In the genomic region with DNA sequence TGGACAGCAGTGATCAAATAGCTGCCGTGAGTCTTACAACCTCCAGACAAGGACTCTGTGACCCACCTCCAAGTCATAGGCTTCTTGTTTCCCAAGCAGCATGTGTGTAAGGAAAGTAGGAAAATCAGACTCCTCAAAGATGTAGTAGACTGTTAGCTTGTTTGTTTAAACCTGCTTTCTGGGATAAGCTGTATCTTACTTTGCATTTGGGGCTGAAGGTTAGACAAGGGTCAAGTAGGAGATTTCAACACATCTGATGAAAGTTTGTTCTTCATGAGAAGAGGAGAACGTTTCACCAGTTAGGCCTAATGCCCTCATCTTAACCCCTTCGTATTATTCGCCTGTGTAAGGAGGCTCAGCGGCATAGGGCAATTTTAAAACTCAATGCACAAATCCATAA, we compare ENCODE assay signal across 34 cellular contexts.
"Had no signal": no experiment of that assay in that cellular context is flagged by ENCODE, and none has a peak within 500 bp of the region (broad histone marks: within the 10 kb centered on the region; RNA-seq: fewer than 3 reads in every experiment).

No MANE protein-coding gene starts in this region.

- H3K27ac Mint-ChIP-seq: activated CD4-positive, alpha-beta T cell treated with anti-CD3 and anti-CD28 coated beads for 36 hours; activated CD4-positive, alpha-beta T cell treated with anti-CD3 and anti-CD28 coated beads, Interleukin-2, amount 10 ng/mL, durations not matched to agents 7 days and 5 days; activated CD8-positive, alpha-beta T cell treated with anti-CD3 and anti-CD28 coated beads, Interleukin-2, amount 10 ng/mL, durations not matched to agents 7 days and 5 days; activated T-cell treated with anti-CD3 and anti-CD28 coated beads, Interleukin-2, amount 50 U/mL, for 24 hours; activated T-helper 2 cell treated with anti-CD3 and anti-CD28 coated beads, Interferon-gamma antibody, Interleukin-2, Interleukin-4, amounts not matched to agents 10 μg/mL and 5 μg/mL and 100 μg/mL, durations not matched to agents 14 hours and 24 hours and 36 hours; IgD-negative memory B cell; T-helper 1 cell treated with Interleukin-12 subunit alpha and Interleukin-12 subunit beta and Interleukin-4 antibody, amounts not matched to agents 30 μg/mL and 1 μg/mL, for 36 hours; T-helper 2 cell treated with Interferon-gamma antibody and Interleukin-4, amounts not matched to agents 5 μg/mL and 100 μg/mL, for 36 hours; WTC11 had no signal

- H3K9ac ChIP-seq: SK-N-SH had no signal

- H3K27ac ChIP-seq: brain microvascular endothelial cell, Peyer's patch, SJSA1 had no signal

- H3K36me3 Mint-ChIP-seq: IgD-negative memory B cell had no signal

- H3K4me1 Mint-ChIP-seq: activated CD4-positive, alpha-beta T cell treated with anti-CD3 and anti-CD28 coated beads for 36 hours; activated CD4-positive, alpha-beta T cell treated with anti-CD3 and anti-CD28 coated beads, Interleukin-2, amount 10 ng/mL, durations not matched to agents 7 days and 5 days; WTC11 had no signal

- H3K4me3 ChIP-seq: Peyer's patch, SJSA1 had no signal

- H3K9me3 ChIP-seq: Peyer's patch, SJSA1, SK-N-SH had no signal

- DNase-seq: activated CD4-positive, alpha-beta T cell treated with anti-CD3 and anti-CD28 coated beads for 36 hours; activated CD4-positive, alpha-beta T cell treated with anti-CD3 and anti-CD28 coated beads, Interleukin-2, amount 10 ng/mL, durations not matched to agents 7 days and 5 days; activated CD4-positive, alpha-beta T cell treated with anti-CD3 and anti-CD28 coated beads, Interleukin-2, amount 50 U/mL, for 48 hours; activated CD8-positive, alpha-beta T cell treated with anti-CD3 and anti-CD28 coated beads, Interleukin-2, amount 10 ng/mL, durations not matched to agents 7 days and 5 days; activated gamma-delta T cell; activated naive CD4-positive, alpha-beta T cell treated with Interleukin-2 at 50 U/mL for 16 hours; activated T-cell treated with anti-CD3 and anti-CD28 coated beads, Interleukin-2, amount 50 U/mL, for 24 hours; amniotic stem cell; aorta; brain microvascular endothelial cell; KG1; MM.1S; NCI-H1092 treated with DMSO at 0.1 percent for 48 hours; NCI-H1417 treated with DMSO at 0.1 percent for 48 hours; NCI-H187 treated with DMSO at 0.1 percent for 48 hours; NCI-H2081; NCI-H2171 treated with DMSO at 0.1 percent for 48 hours; NCI-H2227 treated with DMSO at 0.1 percent for 48 hours; NCI-H446; NCI-H510A treated with DMSO at 0.1 percent for 48 hours; NCI-H69; NCI-H82; Peyer's patch; RPMI8226; SHP77 treated with DMSO at 0.1 percent for 48 hours; SK-N-SH had no signal

- H3K4me3 Mint-ChIP-seq: activated CD4-positive, alpha-beta T cell treated with anti-CD3 and anti-CD28 coated beads for 36 hours; activated CD4-positive, alpha-beta T cell treated with anti-CD3 and anti-CD28 coated beads, Interleukin-2, amount 10 ng/mL, durations not matched to agents 7 days and 5 days; activated CD8-positive, alpha-beta T cell treated with anti-CD3 and anti-CD28 coated beads, Interleukin-2, amount 10 ng/mL, durations not matched to agents 7 days and 5 days; activated T-cell treated with anti-CD3 and anti-CD28 coated beads, Interleukin-2, amount 50 U/mL, for 24 hours; IgD-negative memory B cell; T-helper 1 cell treated with Interleukin-12 subunit alpha and Interleukin-12 subunit beta and Interleukin-4 antibody, amounts not matched to agents 30 μg/mL and 1 μg/mL, for 36 hours; T-helper 2 cell treated with Interferon-gamma antibody and Interleukin-4, amounts not matched to agents 5 μg/mL and 100 μg/mL, for 36 hours; WTC11 had no signal

- H3K27me3 Mint-ChIP-seq: IgD-negative memory B cell had no signal

- ATAC-seq: activated CD4-positive, alpha-beta T cell treated with anti-CD3 and anti-CD28 coated beads for 36 hours; activated CD4-positive, CD25-positive, alpha-beta regulatory T cell treated with anti-CD3 and anti-CD28 coated beads, Interleukin-2, amount 50 U/mL, for 24 hours; activated CD8-positive, alpha-beta T cell treated with anti-CD3 and anti-CD28 coated beads, Interleukin-2, amount 10 ng/mL, durations not matched to agents 7 days and 5 days; activated naive CD4-positive, alpha-beta T cell treated with anti-CD3 and anti-CD28 coated beads, Interleukin-2, amount 50 U/mL, for 72 hours; WTC11 had no signal

- H3K4me1 ChIP-seq: Peyer's patch, SJSA1 had no signal

- H3K36me3 ChIP-seq: brain microvascular endothelial cell, Peyer's patch, SJSA1 had no signal

- H3K27me3 ChIP-seq: brain microvascular endothelial cell, Peyer's patch, SJSA1 had no signal
